9 cellular contexts compared by ENCODE assay signal in genomic region chr9:136403538-136403914, GRCh38.
A peak's percentile ranks its signal among the peaks of the same experiment; 100 is the strongest.
DNase-seq lines count a peak whose midpoint lies in the region; ATAC-seq and TF ChIP-seq lines count a peak whose summit lies in the region.
"Had no signal": no experiment of that assay in that cellular context is flagged by ENCODE, and none has a peak within 500 bp of the region (broad histone marks: within the 10 kb centered on the region; RNA-seq: fewer than 3 reads in every experiment).

No MANE protein-coding gene starts in this region.

- DNase-seq in SK-N-MC (ENCODE audit: low read depth, low spot score) (no peak), kidney glomerular epithelial cell (lab: John Stamatoyannopoulos, UW) (no peak), NCI-H2081 (lab: John Stamatoyannopoulos, UW) (no peak)
- DNase-seq in activated T-helper 1 cell treated with anti-CD3 and anti-CD28 coated beads, Interleukin-2, amount 50 U/mL, for 16 hours (ENCODE audit: low read depth in 1 of 2, low spot score in 1 of 2) = peak; percentile 35 to 66
- DNase-seq in stimulated activated CD4-positive, alpha-beta T cell treated with anti-CD3 and anti-CD28 coated beads, Interleukin-2, amount 100 ng/mL, for 4 hours (ENCODE audit: low read depth) = peak; percentile 77
- DNase-seq: NCI-H1092 had no signal

- peak; percentile 15 for TF ChIP-seq CTCF in GM12873 (IDR thresholded peaks at IDR 0.05; ENCODE audit: insufficient read depth, low read depth, low read length, missing control alignments)

- peak overlapping the region; percentile 32 for H3K9ac ChIP-seq in SK-N-MC (ENCODE audit: insufficient read length)

- H3K27ac ChIP-seq in SK-N-MC = peak overlapping the region; percentile 36; the same call in 1 of the 2 replicates

- ATAC-seq in HG02970 (IDR thresholded peaks at IDR 0.05; ENCODE audit: low FRiP score, unreplicated experiment) (no peak), GM18870 (IDR thresholded peaks at IDR 0.05; ENCODE audit: unreplicated experiment) (no peak)

- no peaks in the 10 kb centered on the region for H3K9me3 ChIP-seq in SK-N-MC (ENCODE audit: low read depth, low read length)

- no peak overlapping the region for H3K4me3 ChIP-seq in SK-N-MC

- peaks cover 47% of the 10 kb centered on the region for H3K36me3 ChIP-seq in SK-N-MC (ENCODE audit: insufficient read depth, low read length)

Comparison
In these comparisons a context has a peak if more than half of its experiments do, and no peak if none do; other contexts are left out.
1. DNase-seq: peak in activated T-helper 1 cell treated with anti-CD3 and anti-CD28 coated beads, Interleukin-2, amount 50 U/mL, for 16 hours (2 of 2) and stimulated activated CD4-positive, alpha-beta T cell treated with anti-CD3 and anti-CD28 coated beads, Interleukin-2, amount 100 ng/mL, for 4 hours (single experiment); none in SK-N-MC (single experiment), kidney glomerular epithelial cell (single experiment) and NCI-H2081 (0 of 2).